In genomic region chr15:85597155-85597815, GRCh38 we compare ENCODE assay signal across 14 cellular contexts.
DNase-seq lines count a peak whose midpoint lies in the region; ATAC-seq and TF ChIP-seq lines count a peak whose summit lies in the region.
"Had no signal": no experiment of that assay in that cellular context is flagged by ENCODE, and none has a peak within 500 bp of the region (broad histone marks: within the 10 kb centered on the region; RNA-seq: fewer than 3 reads in every experiment).

No MANE protein-coding gene starts in this region.

- intact Hi-C loops in right cardiac atrium (cut with DNase I): loop anchor here in 1 of 4 donors (10.0 kb wide), 1 partner anchor 108 kb away; no protein-coding TSS in a partner anchor
- intact Hi-C loops in Right ventricle myocardium inferior (cut with DNase I): no loop called here
- intact Hi-C loops in left lung (cut with DNase I): no loop called here

- no peaks in the 10 kb centered on the region for H3K27me3 Mint-ChIP-seq in stimulated activated naive B cell treated with anti-CD40 and anti-IgM and Interleukin-4, amounts not matched to agents 10 μg/mL and 1 μg/mL and 100 μg/mL, for 72 hours
- H3K27me3 Mint-ChIP-seq: IgD-negative memory B cell had no signal

- H3K4me3 ChIP-seq in right cardiac atrium (ENCODE audit: low read length): no peak overlapping the region
- no peak overlapping the region for H3K4me3 ChIP-seq in left lung
- H3K4me3 ChIP-seq: prostate gland had no signal

- H3K9me3 Mint-ChIP-seq in stimulated activated naive B cell treated with anti-CD40 and anti-IgM and Interleukin-4, amounts not matched to agents 10 μg/mL and 1 μg/mL and 100 μg/mL, for 72 hours: no peaks in the 10 kb centered on the region
- H3K9me3 Mint-ChIP-seq: HFFc6, IgD-negative memory B cell had no signal

- H3K4me1 ChIP-seq in right cardiac atrium (ENCODE audit: control insufficient read depth, insufficient read depth, low read length): peaks cover 4% of the 10 kb centered on the region
- H3K4me1 ChIP-seq in left lung: peaks cover 0 to 69% of the 10 kb centered on the region in 2 donors
- H3K4me1 ChIP-seq: prostate gland had no signal

- ATAC-seq in right cardiac atrium (no peak), Right ventricle myocardium inferior (no peak), left lung (peak; percentile 18), HG03439 (IDR thresholded peaks at IDR 0.05; ENCODE audit: unreplicated experiment) (no peak), HG02763 (IDR thresholded peaks at IDR 0.05; ENCODE audit: unreplicated experiment) (no peak)
- no peak for ATAC-seq in stimulated activated naive B cell treated with anti-CD40 and anti-IgM and Interleukin-4, amounts not matched to agents 10 μg/mL and 1 μg/mL and 100 μg/mL, for 72 hours (replicated peaks)

- H3K27me3 ChIP-seq in right cardiac atrium (ENCODE audit: control insufficient read depth, insufficient read depth) (no peaks in the 10 kb centered on the region), left lung (no peaks in the 10 kb centered on the region)

- no peak overlapping the region for H3K4me3 Mint-ChIP-seq in stimulated activated naive B cell treated with anti-CD40 and anti-IgM and Interleukin-4, amounts not matched to agents 10 μg/mL and 1 μg/mL and 100 μg/mL, for 72 hours
- H3K4me3 Mint-ChIP-seq: HFFc6 had no signal

- peak overlapping the region; percentile 62 for H3K27ac Mint-ChIP-seq in stimulated activated naive B cell treated with anti-CD40 and anti-IgM and Interleukin-4, amounts not matched to agents 10 μg/mL and 1 μg/mL and 100 μg/mL, for 72 hours
- H3K27ac Mint-ChIP-seq: HFFc6, IgD-negative memory B cell had no signal

- peaks cover 16 to 28% of the 10 kb centered on the region in 2 donors for H3K4me1 Mint-ChIP-seq in stimulated activated naive B cell treated with anti-CD40 and anti-IgM and Interleukin-4, amounts not matched to agents 10 μg/mL and 1 μg/mL and 100 μg/mL, for 72 hours

- H3K9me3 ChIP-seq in right cardiac atrium (ENCODE audit: control insufficient read depth, low read length): no peaks in the 10 kb centered on the region
- no peaks in the 10 kb centered on the region for H3K9me3 ChIP-seq in left lung
- H3K9me3 ChIP-seq: prostate gland had no signal

- peaks cover 21 to 28% of the 10 kb centered on the region in 2 donors for H3K36me3 Mint-ChIP-seq in stimulated activated naive B cell treated with anti-CD40 and anti-IgM and Interleukin-4, amounts not matched to agents 10 μg/mL and 1 μg/mL and 100 μg/mL, for 72 hours

- H3K27ac ChIP-seq in right cardiac atrium (ENCODE audit: low read length) (peak overlapping the region; percentile 13), left lung (peak overlapping the region in 1 of 2 donors; percentile 56)
- H3K27ac ChIP-seq: prostate gland had no signal

- peaks cover 0 to 36% of the 10 kb centered on the region in 2 donors for H3K36me3 ChIP-seq in left lung
- H3K36me3 ChIP-seq: prostate gland had no signal

- TF ChIP-seq CTCF in left lung (IDR thresholded peaks at IDR 0.05): no peak

- DNase-seq in right cardiac atrium (no peak), Right ventricle myocardium inferior (ENCODE audit: missing footprints) (no peak), left lung (no peak), NCI-H1694 treated with DMSO at 0.1 percent for 48 hours (lab: John Stamatoyannopoulos, UW) (no peak)
- peak; percentile 15 to 28 for DNase-seq in activated CD4-positive, alpha-beta T cell treated with anti-CD3 and anti-CD28 coated beads, Interleukin-2, amount 50 U/mL, for 48 hours
- no peak for DNase-seq in stimulated activated naive B cell treated with anti-CD40 and anti-IgM and Interleukin-4, amounts not matched to agents 10 μg/mL and 1 μg/mL and 100 μg/mL, for 72 hours
- DNase-seq: C1 segment of cervical spinal cord, GF-D8, HFFc6, NCI-H2029 treated with DMSO at 0.1 percent for 48 hours had no signal

- 89% methylated on average over 2 of the region's 2 CpGs for WGBS in right cardiac atrium

Comparison
In these comparisons a context has a peak if more than half of its experiments do, and no peak if none do; other contexts are left out.
1. DNase-seq: peak in activated CD4-positive, alpha-beta T cell treated with anti-CD3 and anti-CD28 coated beads, Interleukin-2, amount 50 U/mL, for 48 hours (2 of 2); none in right cardiac atrium (0 of 3), Right ventricle myocardium inferior (single experiment), left lung (0 of 2), stimulated activated naive B cell treated with anti-CD40 and anti-IgM and Interleukin-4, amounts not matched to agents 10 μg/mL and 1 μg/mL and 100 μg/mL, for 72 hours (single experiment) and NCI-H1694 treated with DMSO at 0.1 percent for 48 hours (single experiment).